Comparison of ENCODE assay signal across 12 cellular contexts in genomic region chr3:45218578-45219390, GRCh38. TPM values are rescaled to one million over a fixed set of nuclear protein-coding genes. Genes with fewer than 3 reads are reported as not detected.
A peak's percentile ranks its signal among the peaks of the same experiment; 100 is the strongest.
DNase-seq lines count a peak whose midpoint lies in the region; ATAC-seq and TF ChIP-seq lines count a peak whose summit lies in the region.
"Had no signal": no experiment of that assay in that cellular context is flagged by ENCODE, and none has a peak within 500 bp of the region (broad histone marks: within the 10 kb centered on the region; RNA-seq: fewer than 3 reads in every experiment).

No MANE protein-coding gene starts in this region.

- DNase-seq in ELF-1 (ENCODE audit: low read depth, low spot score) (peak; percentile 42), PC-9 (peak; percentile 57 to 77), chondrocyte (ENCODE audit: low spot score) (no peak), omental fat pad (ENCODE audit: low spot score) (no peak), NCI-H446 treated with DMSO at 0.1 percent for 48 hours (lab: John Stamatoyannopoulos, UW) (no peak), GM13977 (ENCODE audit: low spot score) (no peak), medulla oblongata (ENCODE audit: extremely low spot score) (no peak)
- DNase-seq in stimulated activated naive CD8-positive, alpha-beta T cell treated with anti-CD3 and anti-CD28 coated beads, Interleukin-15, Interleukin-2, amounts not matched to agents 100 U/mL and 50 U/mL, for 24 hours: no peak
- DNase-seq: CD4-positive, alpha-beta memory T cell; H7; occipital lobe; SW 1271 had no signal

- H3K4me3 ChIP-seq in PC-9: no peak overlapping the region

- no peaks in the 10 kb centered on the region for H3K9me3 ChIP-seq in PC-9 (ENCODE audit: insufficient read depth, low read depth)

- no peak overlapping the region for H2AFZ ChIP-seq in PC-9

- no TSS peak for BruUV-seq in PC-9 (replicated peaks; lab: Mats Ljungman, UMichigan)

- H3K4me2 ChIP-seq in PC-9: peak overlapping the region; percentile 72

- H3K4me1 ChIP-seq in PC-9 (replicated peaks; ENCODE audit: insufficient read depth): peaks cover 46% of the 10 kb centered on the region

- in situ Hi-C loops in GM13977 (cut with MboI; ENCODE audit: low pct_unique_long_range_greater_than_20kb, low sequenced_read_pairs, unreplicated experiment): no loop called here

- H3K27ac Mint-ChIP-seq in chondrocyte (ENCODE audit: unreplicated experiment): peak overlapping the region; percentile 74

- CTCF ChIA-PET in PC-9 (lab: Charles Lee): interaction anchor here (0.6 to 1.2 kb wide), 3 partner anchors 178 to 441 kb away, joined by 3 to 11 read pairs (median 5); no protein-coding TSS in a partner anchor

- H4K20me1 ChIP-seq in PC-9 (ENCODE audit: insufficient read depth): no peaks in the 10 kb centered on the region

- no peaks in the 10 kb centered on the region for H3K27me3 Mint-ChIP-seq in chondrocyte (ENCODE audit: low read depth)

- no peak for TF ChIP-seq CTCF in PC-9 (conservative IDR thresholded peaks at IDR 0.05)
- no peak for TF ChIP-seq CTCF in chondrocyte (IDR thresholded peaks at IDR 0.05)
- TF ChIP-seq CTCF in omental fat pad (IDR thresholded peaks at IDR 0.05): no peak
- TF ChIP-seq CTCF in GM13977 (IDR thresholded peaks at IDR 0.05; ENCODE audit: extremely low read depth, insufficient read depth, missing control alignments): no peak

- H3K27ac ChIP-seq in PC-9: peak overlapping the region; percentile 78

- H3K4me3 Mint-ChIP-seq in chondrocyte (ENCODE audit: unreplicated experiment): no peak overlapping the region
- H3K4me3 Mint-ChIP-seq: CD4-positive, alpha-beta memory T cell had no signal

- intact Hi-C loops in PC-9 (cut with micrococcal nuclease; ENCODE audit: unreplicated experiment): no loop called here

- H3K27me3 ChIP-seq in PC-9 (ENCODE audit: insufficient read depth, low read depth): no peaks in the 10 kb centered on the region

- H3K36me3 ChIP-seq in PC-9 (ENCODE audit: low read depth): no peaks in the 10 kb centered on the region

- no peaks in the 10 kb centered on the region for H3K9me3 Mint-ChIP-seq in chondrocyte (ENCODE audit: low read depth)
- H3K9me3 Mint-ChIP-seq: CD4-positive, alpha-beta memory T cell had no signal

- peak; percentile 60 for ATAC-seq in omental fat pad (ENCODE audit: low FRiP score)
- no peak for ATAC-seq in stimulated activated naive CD8-positive, alpha-beta T cell treated with anti-CD3 and anti-CD28 coated beads, Interleukin-15, Interleukin-2, amounts not matched to agents 100 U/mL and 50 U/mL, for 24 hours

- H3K9me2 ChIP-seq in PC-9 (ENCODE audit: insufficient read depth): no peaks in the 10 kb centered on the region

- H3K4me1 Mint-ChIP-seq in chondrocyte (ENCODE audit: low read depth): peaks cover 21% of the 10 kb centered on the region
- H3K4me1 Mint-ChIP-seq: CD4-positive, alpha-beta memory T cell had no signal

- H3F3A ChIP-seq in PC-9 (ENCODE audit: insufficient read depth, low read depth): peaks cover 39% of the 10 kb centered on the region

- H3K36me3 Mint-ChIP-seq in chondrocyte (ENCODE audit: low read depth): no peaks in the 10 kb centered on the region
- H3K36me3 Mint-ChIP-seq: CD4-positive, alpha-beta memory T cell had no signal

- POLR2A ChIA-PET in PC-9 (lab: Charles Lee; ENCODE audit: unreplicated experiment): interaction anchor here (0.6 to 0.7 kb wide), 2 partner anchors 73 to 127 kb away, joined by 3 read pairs; no protein-coding TSS in a partner anchor

- H3K79me2 ChIP-seq in PC-9 (ENCODE audit: low read depth): peaks cover 13% of the 10 kb centered on the region

RNA-seq across cellular contexts. Expression of gene TMEM158, which starts 7.3 kb away (rescaled TPM):
- total RNA-seq in PC-9 (2021) (7.5 and 11.9 TPM in 2 replicates), chondrocyte (5.8 to 34.8 TPM (median 6.9 TPM) in 3 replicates), omental fat pad (10 to 100 TPM in 1 of 4 donors, 1 to 10 TPM in 1, under 1 TPM in 1, not detected in 1; 0.44 to 15.0 (median 3.9) TPM)
- total RNA-seq: CD4-positive, alpha-beta memory T cell had no signal

Comparison
In these comparisons a context has a peak if more than half of its experiments do, and no peak if none do; other contexts are left out.
1. DNase-seq: peak in ELF-1 (single experiment) and PC-9 (2 of 2); none in chondrocyte (single experiment), omental fat pad (single experiment), NCI-H446 treated with DMSO at 0.1 percent for 48 hours (single experiment), GM13977 (single experiment), medulla oblongata (single experiment) and stimulated activated naive CD8-positive, alpha-beta T cell treated with anti-CD3 and anti-CD28 coated beads, Interleukin-15, Interleukin-2, amounts not matched to agents 100 U/mL and 50 U/mL, for 24 hours (single experiment).